Comparison of ENCODE assay signal across 8 cellular contexts in genomic region chr15:74787251-74788041, GRCh38. TPM values are rescaled to one million over a fixed set of nuclear protein-coding genes. Genes with fewer than 3 reads are reported as not detected.
A peak's percentile ranks its signal among the peaks of the same experiment; 100 is the strongest.
DNase-seq lines count a peak whose midpoint lies in the region; ATAC-seq and TF ChIP-seq lines count a peak whose summit lies in the region.

No MANE protein-coding gene starts in this region.

- H3K4me3 ChIP-seq in LNCaP clone FGC (ENCODE audit: low read depth, low read length), result no peak overlapping the region

- DNase-seq in GM03348 (ENCODE audit: low spot score) (peak; percentile 84), LNCaP clone FGC (ENCODE audit: low read depth) (no peak), left lobe of liver (ENCODE audit: low spot score) (peak; percentile 61), NCI-H2029 treated with DMSO at 0.1 percent for 48 hours (lab: John Stamatoyannopoulos, UW) (no peak)
- DNase-seq in activated CD4-positive, CD25-positive, alpha-beta regulatory T cell treated with anti-CD3 and anti-CD28 coated beads, Interleukin-2, amount 50 U/mL, for 16 hours (ENCODE audit: low read depth, low spot score), result peak; percentile 81
- DNase-seq in central memory CD4-positive, alpha-beta T cell, result peak; percentile 96
- peak; percentile 78 for DNase-seq in stimulated activated CD8-positive, alpha-beta memory T cell treated with anti-CD3 and anti-CD28 coated beads, Interleukin-12 subunit alpha, Interleukin-12 subunit beta, amount 100 ng/mL, for 4 hours (ENCODE audit: low read depth)

- ATAC-seq in GM21825 (IDR thresholded peaks at IDR 0.05; ENCODE audit: unreplicated experiment), result peak; percentile 33
- ATAC-seq in left lobe of liver, result peak; percentile 13

- peak; percentile 46 for TF ChIP-seq CTCF in LNCaP clone FGC (IDR thresholded peaks at IDR 0.05; ENCODE audit: control insufficient read depth, extremely low read depth, insufficient read depth)

RNA-seq across cellular contexts. Expression of gene CSK, which starts 5.6 kb away (rescaled TPM):
- total RNA-seq in left lobe of liver, result 32.7 TPM

RNA-seq across cellular contexts. Expression of gene LMAN1L, which starts 25.2 kb away (rescaled TPM):
- not detected for total RNA-seq in left lobe of liver

RNA-seq across cellular contexts. Expression of gene CYP1A2, which starts 38.8 kb away (rescaled TPM):
- 120 TPM for total RNA-seq in left lobe of liver

RNA-seq across cellular contexts. Expression of gene CPLX3, which starts 39.0 kb away (rescaled TPM):
- total RNA-seq in left lobe of liver, result not detected

RNA-seq across cellular contexts. Expression of gene ULK3, which starts 55.5 kb away (rescaled TPM):
- total RNA-seq in left lobe of liver, result 23.8 TPM

Comparison
In these comparisons a context has a peak if more than half of its experiments do, and no peak if none do; other contexts are left out.
1. DNase-seq: peak in GM03348 (single experiment), activated CD4-positive, CD25-positive, alpha-beta regulatory T cell treated with anti-CD3 and anti-CD28 coated beads, Interleukin-2, amount 50 U/mL, for 16 hours (single experiment), central memory CD4-positive, alpha-beta T cell (single experiment), left lobe of liver (single experiment) and stimulated activated CD8-positive, alpha-beta memory T cell treated with anti-CD3 and anti-CD28 coated beads, Interleukin-12 subunit alpha, Interleukin-12 subunit beta, amount 100 ng/mL, for 4 hours (single experiment); none in LNCaP clone FGC (single experiment) and NCI-H2029 treated with DMSO at 0.1 percent for 48 hours (single experiment).